13 cellular contexts compared by ENCODE assay signal in genomic region chr1:45230537-45230936, GRCh38. TPM values are rescaled to one million over a fixed set of nuclear protein-coding genes. Genes with fewer than 3 reads are reported as not detected.
DNase-seq lines count a peak whose midpoint lies in the region; ATAC-seq and TF ChIP-seq lines count a peak whose summit lies in the region.
"Had no signal": no experiment of that assay in that cellular context is flagged by ENCODE, and none has a peak within 500 bp of the region (broad histone marks: within the 10 kb centered on the region; RNA-seq: fewer than 3 reads in every experiment).

No MANE protein-coding gene starts in this region.

- H2AFZ ChIP-seq in OCI-LY3 (ENCODE audit: low read depth, low read length): no peak overlapping the region

- no peak overlapping the region for H3K4me2 ChIP-seq in OCI-LY3 (ENCODE audit: low read length)

- CTCF ChIA-PET in activated naive CD4-positive, alpha-beta T cell treated with anti-CD3 and anti-CD28 coated beads for 36 hours (lab: Charles Lee): interaction anchor here (0.5 to 1.2 kb wide), 3 partner anchors 217 to 323 kb away, joined by 3 to 6 read pairs (median 3); partner anchors contain the start of gene UROD

- intact Hi-C loops in activated naive CD4-positive, alpha-beta T cell treated with anti-CD3 and anti-CD28 coated beads for 36 hours (cut with micrococcal nuclease): loop anchor here (1.0 to 5.0 kb wide), 3 partner anchors 72 to 216 kb away; no protein-coding TSS in a partner anchor
- intact Hi-C loops in thyroid gland (cut with DNase I): no loop called here

- H3K4me1 Mint-ChIP-seq in activated naive CD4-positive, alpha-beta T cell treated with anti-CD3 and anti-CD28 coated beads for 36 hours (ENCODE audit: low read depth): no peaks in the 10 kb centered on the region

- H3K4me1 ChIP-seq in OCI-LY3 (ENCODE audit: low read length): no peaks in the 10 kb centered on the region
- no peaks in the 10 kb centered on the region for H3K4me1 ChIP-seq in thyroid gland
- H3K4me1 ChIP-seq: gastroesophageal sphincter had no signal

- no peaks in the 10 kb centered on the region for H3K27me3 Mint-ChIP-seq in activated naive CD4-positive, alpha-beta T cell treated with anti-CD3 and anti-CD28 coated beads for 36 hours (ENCODE audit: low read depth)

- 54 to 56% methylated on average over 1 of the region's 1 CpG for WGBS in thyroid gland, 2 donors

- H4K20me1 ChIP-seq in OCI-LY3 (ENCODE audit: insufficient read depth, low read length): no peaks in the 10 kb centered on the region

- H3K4me3 ChIP-seq in OCI-LY3 (ENCODE audit: low read length): no peak overlapping the region
- no peak overlapping the region for H3K4me3 ChIP-seq in thyroid gland (replicated peaks in 1 of 3)
- H3K4me3 ChIP-seq: dorsolateral prefrontal cortex, gastroesophageal sphincter, lung had no signal

- H3K36me3 ChIP-seq in OCI-LY3 (replicated peaks; ENCODE audit: low read depth, low read length) (no peaks in the 10 kb centered on the region), thyroid gland (no peaks in the 10 kb centered on the region)
- H3K36me3 ChIP-seq: gastroesophageal sphincter had no signal

- no peaks in the 10 kb centered on the region for H3K36me3 Mint-ChIP-seq in activated naive CD4-positive, alpha-beta T cell treated with anti-CD3 and anti-CD28 coated beads for 36 hours (ENCODE audit: low read depth)

- H3K4me3 Mint-ChIP-seq in activated naive CD4-positive, alpha-beta T cell treated with anti-CD3 and anti-CD28 coated beads for 36 hours: no peak overlapping the region

- ATAC-seq in esophagus mucosa: peak; percentile 29
- ATAC-seq: gastroesophageal sphincter had no signal

- no peak overlapping the region for H3K27ac ChIP-seq in OCI-LY3 (ENCODE audit: low read length)
- no peak overlapping the region for H3K27ac ChIP-seq in thyroid gland
- H3K27ac ChIP-seq: dorsolateral prefrontal cortex, gastroesophageal sphincter had no signal

- H3K79me2 ChIP-seq in OCI-LY3 (ENCODE audit: low read length): no peaks in the 10 kb centered on the region

- H3K27me3 ChIP-seq in OCI-LY3 (ENCODE audit: low read depth, low read length): no peaks in the 10 kb centered on the region
- no peaks in the 10 kb centered on the region for H3K27me3 ChIP-seq in thyroid gland
- H3K27me3 ChIP-seq: dorsolateral prefrontal cortex, gastroesophageal sphincter had no signal

- no peak for TF ChIP-seq POLR2A in thyroid gland (IDR thresholded peaks at IDR 0.05)

- peak; percentile 47 for DNase-seq in activated naive CD4-positive, alpha-beta T cell treated with anti-CD3 and anti-CD28 coated beads for 36 hours
- no peak for DNase-seq in activated naive CD4-positive, alpha-beta T cell treated with Interleukin-2 at 50 U/mL for 16 hours
- DNase-seq in thyroid gland (peak; percentile 13 to 19), AML-193 (lab: John Stamatoyannopoulos, UW) (no peak)
- DNase-seq in stimulated activated CD4-positive, alpha-beta T cell treated with anti-CD3 and anti-CD28 coated beads, Interleukin-4, amount 100 ng/mL, for 24 hours: no peak
- no peak for DNase-seq in stimulated activated CD4-positive, alpha-beta T cell treated with anti-CD3 and anti-CD28 coated beads, Interleukin-1b, Interleukin-23, amount 100 ng/mL, for 48 hours
- DNase-seq: dorsolateral prefrontal cortex, GDM1, NCI-H1436 treated with DMSO at 0.1 percent for 48 hours had no signal

- H3K27ac Mint-ChIP-seq in activated naive CD4-positive, alpha-beta T cell treated with anti-CD3 and anti-CD28 coated beads for 36 hours: no peak overlapping the region

- no peaks in the 10 kb centered on the region for H3K9me3 Mint-ChIP-seq in activated naive CD4-positive, alpha-beta T cell treated with anti-CD3 and anti-CD28 coated beads for 36 hours

- H3K9me3 ChIP-seq in OCI-LY3 (ENCODE audit: insufficient read depth, low read length) (no peaks in the 10 kb centered on the region), thyroid gland (no peaks in the 10 kb centered on the region)
- H3K9me3 ChIP-seq: gastroesophageal sphincter had no signal

- TF ChIP-seq CTCF in OCI-LY3 (IDR thresholded peaks at IDR 0.05; ENCODE audit: low read depth, low read length) (peak; percentile 13; the same call in 1 of the 2 replicates), thyroid gland (IDR thresholded peaks at IDR 0.05) (peak in 4 of 6 experiments; percentile 22 to 41 (median 28))

- H3K9ac ChIP-seq in OCI-LY3 (ENCODE audit: low read length): no peak overlapping the region

RNA-seq across cellular contexts. Expression of gene ZSWIM5, which starts 24.1 kb away (rescaled TPM):
- under 1 TPM; 0.15 to 0.26 TPM for total RNA-seq in activated naive CD4-positive, alpha-beta T cell treated with anti-CD3 and anti-CD28 coated beads for 36 hours
- total RNA-seq in esophagus mucosa: 0.56 TPM
- 10 to 100 TPM in 3 of 4 donors, 1 to 10 TPM in 1; 6.3 to 15.4 (median 12.5) TPM for total RNA-seq in thyroid gland

Comparison
In these comparisons a context has a peak if more than half of its experiments do, and no peak if none do; other contexts are left out.
1. DNase-seq: peak in activated naive CD4-positive, alpha-beta T cell treated with anti-CD3 and anti-CD28 coated beads for 36 hours (single experiment) and thyroid gland (2 of 2); none in activated naive CD4-positive, alpha-beta T cell treated with Interleukin-2 at 50 U/mL for 16 hours (single experiment), stimulated activated CD4-positive, alpha-beta T cell treated with anti-CD3 and anti-CD28 coated beads, Interleukin-4, amount 100 ng/mL, for 24 hours (single experiment), stimulated activated CD4-positive, alpha-beta T cell treated with anti-CD3 and anti-CD28 coated beads, Interleukin-1b, Interleukin-23, amount 100 ng/mL, for 48 hours (single experiment) and AML-193 (0 of 2).